1 cellular context compared by ENCODE assay signal in genomic region chr6:109440325-109441068, GRCh38.
TF ChIP-seq lines count a peak whose summit lies in the region.

TSS of gene PPIL6 (minus strand) at chr6:109440628. CDS start at chr6:109440590, 38 bp downstream.
TSS of gene SMPD2 (plus strand) at chr6:109440724. CDS start at chr6:109441122, 398 bp downstream.

TF ChIP-seq in K562, 482 proteins besides CTCF, POLR2A, EP300 and RAD21 (continued from another document and continues in another):
- TF ChIP-seq TOE1 (IDR thresholded peaks at IDR 0.05; ENCODE audit: borderline replicate concordance) (peak; percentile 78; the same call in 1 of the 2 replicates), TOE1 (CRISPR knock-in tag; IDR thresholded peaks at IDR 0.05; ENCODE audit: borderline replicate concordance, low read depth) (0 out of 2 replicates have a peak, but pooled peaks have one; percentile 32), ZKSCAN1 (IDR thresholded peaks at IDR 0.05; ENCODE audit: low read depth, low read length) (peak; percentile 11; the same call in 1 of the 2 replicates), ZNF175 (CRISPR knock-in tag; IDR thresholded peaks at IDR 0.05; ENCODE audit: low read depth) (peak; percentile 81; the same call in 1 of the 2 replicates), ZNF511 (CRISPR knock-in tag; IDR thresholded peaks at IDR 0.05) (peak; percentile 97), DMBX1 (CRISPR knock-in tag; IDR thresholded peaks at IDR 0.05; ENCODE audit: borderline replicate concordance) (peak; percentile 65; the same call in 1 of the 2 replicates), PKNOX1 (IDR thresholded peaks at IDR 0.05) (no peak), BCLAF1 (IDR thresholded peaks at IDR 0.05; ENCODE audit: borderline replicate concordance in 1 of 2, control insufficient read depth in 1 of 2, low read depth in 2 of 2, low read length in 1 of 2) (no peak), DEAF1 (CRISPR knock-in tag; IDR thresholded peaks at IDR 0.05) (no peak), NFE2L1 (tag; IDR thresholded peaks at IDR 0.05; ENCODE audit: borderline replicate concordance, low read depth) (no peak), HNRNPL (IDR thresholded peaks at IDR 0.05; ENCODE audit: low read depth, low read length) (peak; percentile 18; the same call in 1 of the 2 replicates), NCOA2 (IDR thresholded peaks at IDR 0.05; ENCODE audit: partially characterized antibody in 2 of 2) (no peak), ZNF609 (CRISPR knock-in tag; IDR thresholded peaks at IDR 0.05; ENCODE audit: borderline replicate concordance) (no peak), ZFPM2 (CRISPR knock-in tag; IDR thresholded peaks at IDR 0.05) (no peak), ZNF644 (tag; IDR thresholded peaks at IDR 0.05; ENCODE audit: low read depth) (peak; percentile 47; the same call in 1 of the 2 replicates), GABPA (tag; conservative IDR thresholded peaks at IDR 0.05; ENCODE audit: low read depth) (peak; percentile 48), NR1H2 (CRISPR knock-in tag; IDR thresholded peaks at IDR 0.05) (peak; percentile 70; the same call in 1 of the 2 replicates), HNRNPK (IDR thresholded peaks at IDR 0.05; ENCODE audit: low read depth, low read length, poor library complexity, severe bottlenecking) (no peak), ZNF830 (CRISPR knock-in tag; IDR thresholded peaks at IDR 0.05) (0 out of 2 replicates have a peak, but pooled peaks have one; percentile 16), ZNF174 (CRISPR knock-in tag; IDR thresholded peaks at IDR 0.05) (no peak), BHLHE40 (IDR thresholded peaks at IDR 0.05; ENCODE audit: low read length) (no peak), NCOA6 (IDR thresholded peaks at IDR 0.05) (no peak), HBP1 (CRISPR knock-in tag; IDR thresholded peaks at IDR 0.05) (no peak), ZNF197 (CRISPR knock-in tag; IDR thresholded peaks at IDR 0.05; ENCODE audit: low read depth) (0 out of 2 replicates have a peak, but pooled peaks have one; percentile 7), ETV5 (CRISPR knock-in tag; IDR thresholded peaks at IDR 0.05; ENCODE audit: low read depth) (0 out of 2 replicates have a peak, but pooled peaks have one; percentile 5), ATF4 (CRISPR knock-in tag; IDR thresholded peaks at IDR 0.05) (peak; percentile 78), ZNF584 (CRISPR knock-in tag; IDR thresholded peaks at IDR 0.05; ENCODE audit: low read depth) (peak; percentile 58; the same call in 1 of the 2 replicates), SP2 (IDR thresholded peaks at IDR 0.05; ENCODE audit: extremely low read depth, low read depth, low read length, poor library complexity, severe bottlenecking) (no peak), CAMTA2 (CRISPR knock-in tag; conservative IDR thresholded peaks at IDR 0.05) (no peak), SNRNP70 (optimal IDR thresholded peaks at IDR 0.05; ENCODE audit: low read depth, low read length) (no peak), YY1 (IDR thresholded peaks at IDR 0.05; ENCODE audit: borderline replicate concordance in 1 of 3, control insufficient read depth in 1 of 3, extremely low read depth in 1 of 3, insufficient read depth in 3 of 3, insufficient read length in 1 of 3, insufficient replicate concordance in 2 of 3, low read depth in 1 of 3, low read length in 2 of 3) (peak; percentile 50 to 91 (median 85)), NR4A1 (CRISPR knock-in tag; IDR thresholded peaks at IDR 0.05) (peak; percentile 87; the same call in 1 of the 2 replicates), NR4A1 (tag; IDR thresholded peaks at IDR 0.05) (peak; percentile 21; the same call in 1 of the 2 replicates), PREB (CRISPR knock-in tag; IDR thresholded peaks at IDR 0.05) (no peak), SREBF2 (CRISPR knock-in tag; IDR thresholded peaks at IDR 0.05) (no peak), LEF1 (IDR thresholded peaks at IDR 0.05) (no peak), ZNF133 (CRISPR knock-in tag; IDR thresholded peaks at IDR 0.05) (no peak), TARDBP (IDR thresholded peaks at IDR 0.05) (peak; percentile 55; the same call in 1 of the 2 replicates), ZNF3 (CRISPR knock-in tag; IDR thresholded peaks at IDR 0.05) (no peak), MCM7 (IDR thresholded peaks at IDR 0.05) (no peak), MEF2D (tag; conservative IDR thresholded peaks at IDR 0.05; ENCODE audit: low read depth) (no peak), FOXM1 (IDR thresholded peaks at IDR 0.05; ENCODE audit: low read depth) (peak; percentile 45; the same call in 1 of the 2 replicates), FOXM1 (CRISPR knock-in tag; IDR thresholded peaks at IDR 0.05; ENCODE audit: low read depth) (peak; percentile 88), SNIP1 (IDR thresholded peaks at IDR 0.05; ENCODE audit: low read depth) (no peak), CEBPB (tag; IDR thresholded peaks at IDR 0.05) (no peak), HCFC1 (IDR thresholded peaks at IDR 0.05; ENCODE audit: low read depth, low read length) (peak; percentile 26), RBM15 (IDR thresholded peaks at IDR 0.05; ENCODE audit: insufficient read depth, low read length) (no peak), HDAC6 (IDR thresholded peaks at IDR 0.05; ENCODE audit: low read depth, low read length) (no peak), RBFOX2 (IDR thresholded peaks at IDR 0.05; ENCODE audit: low read depth, low read length) (peak; percentile 87), TAF7 (tag; IDR thresholded peaks at IDR 0.05) (no peak), TCF7L2 (IDR thresholded peaks at IDR 0.05; ENCODE audit: low read depth, low read length) (no peak), CGGBP1 (CRISPR knock-in tag; IDR thresholded peaks at IDR 0.05) (no peak), ZBTB26 (CRISPR knock-in tag; IDR thresholded peaks at IDR 0.05) (no peak)
